ENCODE assay signal across 8 cellular contexts in the genomic region with DNA sequence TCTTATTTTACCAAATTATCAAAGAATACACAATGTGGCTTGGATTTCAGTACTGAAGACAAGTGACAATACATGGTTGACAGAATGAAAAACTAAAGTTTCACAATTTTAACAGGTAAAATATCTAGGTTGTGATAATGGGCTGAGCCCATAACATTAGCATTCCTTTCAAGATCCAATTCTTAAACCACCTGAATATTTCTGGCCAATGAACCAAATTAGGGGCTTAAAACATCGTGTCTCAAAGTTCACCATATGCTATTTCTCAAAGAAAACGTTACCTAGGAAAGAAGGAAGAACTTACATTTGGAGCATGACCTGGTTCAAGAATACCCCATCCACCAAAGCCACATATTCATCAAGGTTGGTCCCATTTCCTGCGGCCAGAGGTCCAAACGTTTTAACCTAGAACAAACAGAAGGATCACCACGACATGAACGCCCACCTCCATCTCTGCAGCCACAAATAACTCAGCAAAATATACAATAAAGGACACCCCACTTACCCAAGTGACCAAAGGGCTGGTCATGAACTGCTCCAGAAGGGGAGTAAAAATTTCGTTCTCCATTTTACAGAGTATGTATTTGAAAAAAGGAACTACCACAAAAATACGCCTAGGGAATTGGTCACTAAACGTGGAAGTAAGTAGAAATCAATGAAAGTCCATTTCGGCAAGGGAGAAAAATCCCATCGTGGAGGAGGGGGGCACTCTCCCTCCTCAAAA. TPM values are rescaled to one million over a fixed set of nuclear protein-coding genes. Genes with fewer than 3 reads are reported as not detected.
A peak's percentile ranks its signal among the peaks of the same experiment; 100 is the strongest.
DNase-seq lines count a peak whose midpoint lies in the region; ATAC-seq, FAIRE-seq and TF ChIP-seq lines count a peak whose summit lies in the region.

No MANE protein-coding gene starts in this region.

- H3K4me3 Mint-ChIP-seq in T-helper 2 cell treated with Interferon-gamma antibody and Interleukin-4, amounts not matched to agents 5 μg/mL and 100 μg/mL, for 36 hours: peak overlapping the region; percentile 85

- peak overlapping the region; percentile 92 for H2AFZ ChIP-seq in fibroblast of lung (ENCODE audit: low read length)

- peaks cover 49% of the 10 kb centered on the region for H3K79me2 ChIP-seq in fibroblast of lung (ENCODE audit: control insufficient read depth, insufficient read depth, low read length)

- H3K9me3 ChIP-seq in fibroblast of lung (ENCODE audit: control insufficient read depth, insufficient read depth, low read depth, low read length): no peaks in the 10 kb centered on the region

- peaks cover 19% of the 10 kb centered on the region for H3K27me3 Mint-ChIP-seq in T-helper 2 cell treated with Interferon-gamma antibody and Interleukin-4, amounts not matched to agents 5 μg/mL and 100 μg/mL, for 36 hours (ENCODE audit: low read depth)

- H3K36me3 Mint-ChIP-seq in T-helper 2 cell treated with Interferon-gamma antibody and Interleukin-4, amounts not matched to agents 5 μg/mL and 100 μg/mL, for 36 hours (ENCODE audit: low read depth): no peaks in the 10 kb centered on the region

- FAIRE-seq in H54 (lab: Jason Lieb, UNC): peak; percentile 86

- ATAC-seq in HG03280 (IDR thresholded peaks at IDR 0.05; ENCODE audit: unreplicated experiment) (no peak), HG02970 (IDR thresholded peaks at IDR 0.05; ENCODE audit: low FRiP score, unreplicated experiment) (no peak)

- no peaks in the 10 kb centered on the region for H3K27me3 ChIP-seq in fibroblast of lung (ENCODE audit: control insufficient read depth, insufficient read depth, low read length)

- H3K9me3 Mint-ChIP-seq in T-helper 2 cell treated with Interferon-gamma antibody and Interleukin-4, amounts not matched to agents 5 μg/mL and 100 μg/mL, for 36 hours: no peaks in the 10 kb centered on the region

- H3K27ac ChIP-seq in fibroblast of lung (ENCODE audit: insufficient read depth, low read length): peak overlapping the region; percentile 90

- no peaks in the 10 kb centered on the region for H3K36me3 ChIP-seq in fibroblast of lung (ENCODE audit: control insufficient read depth, insufficient read depth, low read length)

- no peak for TF ChIP-seq CTCF in AG09309 (IDR thresholded peaks at IDR 0.05; ENCODE audit: control insufficient read depth, insufficient read depth, low read depth, low read length, missing control alignments)
- TF ChIP-seq CTCF in fibroblast of lung (conservative IDR thresholded peaks at IDR 0.05 in 1 of 2, IDR thresholded peaks at IDR 0.05 in 1 of 2; ENCODE audit: low read depth in 1 of 2, low read length in 2 of 2): no peak

- H3K4me1 ChIP-seq in fibroblast of lung (ENCODE audit: control insufficient read depth, extremely low read depth, insufficient read depth, low read length): peaks cover 2% of the 10 kb centered on the region

- H3K4me3 ChIP-seq in AG09309 (ENCODE audit: control insufficient read depth, low read depth, low read length): peak overlapping the region; percentile 99
- H3K4me3 ChIP-seq in fibroblast of lung (replicated peaks in 1 of 4; ENCODE audit: control extremely low read depth in 1 of 4, insufficient read depth in 1 of 4, low read depth in 3 of 4, low read length in 4 of 4): peak overlapping the region; percentile 84 to 97 (median 92)

- no peak for DNase-seq in AG09309 (ENCODE audit: low read depth)
- no peak for DNase-seq in H54 (ENCODE audit: insufficient read length, low spot score)
- DNase-seq in T-helper 2 cell treated with Interferon-gamma antibody and Interleukin-4, amounts not matched to agents 5 μg/mL and 100 μg/mL, for 36 hours (ENCODE audit: low spot score): no peak
- DNase-seq in fibroblast of lung (ENCODE audit: low read depth in 2 of 2): peak in 1 of 2 donors; percentile 11
- DNase-seq in pons (ENCODE audit: low spot score): peak; percentile 67
- no peak for DNase-seq in inferior parietal cortex (ENCODE audit: extremely low spot score)

- no peak for TF ChIP-seq POLR2A in H54 (IDR thresholded peaks at IDR 0.05; ENCODE audit: low read depth, low read length)

- H3K4me2 ChIP-seq in fibroblast of lung (ENCODE audit: extremely low read depth, insufficient read depth, low read length): peak overlapping the region; percentile 94

- peak overlapping the region; percentile 76 for H3K27ac Mint-ChIP-seq in T-helper 2 cell treated with Interferon-gamma antibody and Interleukin-4, amounts not matched to agents 5 μg/mL and 100 μg/mL, for 36 hours

- peaks cover 27% of the 10 kb centered on the region for H3K4me1 Mint-ChIP-seq in T-helper 2 cell treated with Interferon-gamma antibody and Interleukin-4, amounts not matched to agents 5 μg/mL and 100 μg/mL, for 36 hours (ENCODE audit: low read depth)

- H3K9ac ChIP-seq in fibroblast of lung (ENCODE audit: insufficient read depth, low read length): peak overlapping the region; percentile 85

- no peaks in the 10 kb centered on the region for H4K20me1 ChIP-seq in fibroblast of lung (ENCODE audit: control insufficient read depth, extremely low read depth, insufficient read depth, low read length)

RNA-seq across cellular contexts. Expression of a gene that starts 1.0 kb away (rescaled TPM):
- total RNA-seq in fibroblast of lung: 34.7 and 56.5 TPM in 2 replicates
- 39.6 and 40.8 TPM in 2 replicates for polyA plus RNA-seq in fibroblast of lung
- polyA plus RNA-seq in fibroblast of lung (2012): 26.0 and 26.3 TPM in 2 replicates
- polyA minus RNA-seq in fibroblast of lung (ENCODE audit: low replicate concordance): 26.6 and 56.2 TPM in 2 replicates
